Comparison of ENCODE assay signal across 17 cellular contexts in the genomic region with DNA sequence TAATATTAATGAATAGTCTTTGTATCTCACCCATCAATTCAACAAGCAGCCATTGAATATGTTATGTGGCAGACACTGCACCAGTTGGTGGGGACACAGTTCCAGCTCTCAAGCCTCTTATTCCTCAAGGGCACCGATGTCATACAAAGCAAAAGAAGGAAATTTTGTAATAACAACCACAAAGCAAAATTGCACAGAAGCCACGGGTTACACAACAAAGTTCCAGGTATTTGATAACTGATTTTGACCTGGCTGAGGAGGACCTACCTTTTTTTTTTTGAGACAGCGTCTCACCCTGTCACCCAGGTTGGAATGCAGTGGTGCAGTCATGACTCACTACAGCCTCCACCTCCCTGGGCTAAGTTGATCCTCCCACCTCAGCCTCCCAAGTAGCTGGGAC.
DNase-seq lines count a peak whose midpoint lies in the region; ATAC-seq and TF ChIP-seq lines count a peak whose summit lies in the region.
"Had no signal": no experiment of that assay in that cellular context is flagged by ENCODE, and none has a peak within 500 bp of the region (broad histone marks: within the 10 kb centered on the region; RNA-seq: fewer than 3 reads in every experiment).

No MANE protein-coding gene starts in this region.

- peak; percentile 12 for ATAC-seq in upper lobe of right lung
- ATAC-seq in stimulated activated naive B cell treated with anti-CD40 and anti-IgM and Interleukin-4, amounts not matched to agents 10 μg/mL and 1 μg/mL and 100 μg/mL, for 72 hours (replicated peaks), result no peak
- no peak for ATAC-seq in HG02840 (IDR thresholded peaks at IDR 0.05; ENCODE audit: low FRiP score, unreplicated experiment)
- no peak for ATAC-seq in HG03139 (IDR thresholded peaks at IDR 0.05; ENCODE audit: unreplicated experiment)
- ATAC-seq: CD8-positive, alpha-beta T cell had no signal

- H3K27ac Mint-ChIP-seq in stimulated activated naive B cell treated with anti-CD40 and anti-IgM and Interleukin-4, amounts not matched to agents 10 μg/mL and 1 μg/mL and 100 μg/mL, for 72 hours, result no peak overlapping the region
- H3K27ac Mint-ChIP-seq: CD8-positive, alpha-beta T cell; H9 had no signal

- H3K27me3 ChIP-seq in HL-60 (ENCODE audit: insufficient read depth, poor library complexity, severe bottlenecking), result no peaks in the 10 kb centered on the region
- no peaks in the 10 kb centered on the region for H3K27me3 ChIP-seq in esophagus muscularis mucosa
- H3K27me3 ChIP-seq in upper lobe of right lung, result no peaks in the 10 kb centered on the region
- H3K27me3 ChIP-seq: BE2C, SJSA1 had no signal

- no peak for TF ChIP-seq EP300 in esophagus muscularis mucosa (IDR thresholded peaks at IDR 0.05)

- no peak overlapping the region for H3K4me3 ChIP-seq in HL-60 (replicated peaks; ENCODE audit: insufficient read depth, low read length)
- H3K4me3 ChIP-seq in esophagus muscularis mucosa, result no peak overlapping the region
- H3K4me3 ChIP-seq in upper lobe of right lung, result no peak overlapping the region
- H3K4me3 ChIP-seq: SJSA1 had no signal

- no peaks in the 10 kb centered on the region for H3K9me3 ChIP-seq in esophagus muscularis mucosa
- H3K9me3 ChIP-seq in upper lobe of right lung, result no peaks in the 10 kb centered on the region
- H3K9me3 ChIP-seq: BE2C, SJSA1 had no signal

- H3K27ac ChIP-seq in HL-60 (replicated peaks) (no peak overlapping the region), esophagus muscularis mucosa (replicated peaks in 1 of 4) (no peak overlapping the region), upper lobe of right lung (no peak overlapping the region)
- H3K27ac ChIP-seq: RWPE1, SJSA1 had no signal

- no peak overlapping the region for H3K4me3 Mint-ChIP-seq in stimulated activated naive B cell treated with anti-CD40 and anti-IgM and Interleukin-4, amounts not matched to agents 10 μg/mL and 1 μg/mL and 100 μg/mL, for 72 hours
- H3K4me3 Mint-ChIP-seq: CD8-positive, alpha-beta T cell; H9 had no signal

- H3K9me3 Mint-ChIP-seq in stimulated activated naive B cell treated with anti-CD40 and anti-IgM and Interleukin-4, amounts not matched to agents 10 μg/mL and 1 μg/mL and 100 μg/mL, for 72 hours, result peaks cover 0 to 3% of the 10 kb centered on the region in 2 donors
- H3K9me3 Mint-ChIP-seq: CD8-positive, alpha-beta T cell had no signal

- H3K36me3 Mint-ChIP-seq in stimulated activated naive B cell treated with anti-CD40 and anti-IgM and Interleukin-4, amounts not matched to agents 10 μg/mL and 1 μg/mL and 100 μg/mL, for 72 hours, result no peaks in the 10 kb centered on the region
- H3K36me3 Mint-ChIP-seq: CD8-positive, alpha-beta T cell had no signal

- TF ChIP-seq CTCF in HL-60 (IDR thresholded peaks at IDR 0.05; ENCODE audit: insufficient read depth, low read length) (no peak), esophagus muscularis mucosa (IDR thresholded peaks at IDR 0.05) (no peak), upper lobe of right lung (IDR thresholded peaks at IDR 0.05) (no peak)

- no peaks in the 10 kb centered on the region for H3K27me3 Mint-ChIP-seq in stimulated activated naive B cell treated with anti-CD40 and anti-IgM and Interleukin-4, amounts not matched to agents 10 μg/mL and 1 μg/mL and 100 μg/mL, for 72 hours

- H3K36me3 ChIP-seq in esophagus muscularis mucosa (no peaks in the 10 kb centered on the region), upper lobe of right lung (no peaks in the 10 kb centered on the region)
- H3K36me3 ChIP-seq: BE2C, SJSA1 had no signal

- DNase-seq in HL-60 (ENCODE audit: low read depth in 1 of 2, low spot score in 1 of 2) (peak; percentile 65 to 68), NOMO-1 treated with DMSO at 0.1 percent for 48 hours (lab: John Stamatoyannopoulos, UW; ENCODE audit: unreplicated experiment) (peak; percentile 57), esophagus muscularis mucosa (ENCODE audit: extremely low spot score) (peak; percentile 80), upper lobe of right lung (no peak)
- no peak for DNase-seq in stimulated activated naive B cell treated with anti-CD40 and anti-IgM and Interleukin-4, amounts not matched to agents 10 μg/mL and 1 μg/mL and 100 μg/mL, for 72 hours
- DNase-seq: BE2C; CD8-positive, alpha-beta T cell; DMS79 treated with DMSO at 0.1 percent for 48 hours; H9; NCI-H1092; NCI-H146; NCI-H2081 treated with DMSO at 0.1 percent for 48 hours; NCI-H510A had no signal

- H3K4me1 Mint-ChIP-seq in stimulated activated naive B cell treated with anti-CD40 and anti-IgM and Interleukin-4, amounts not matched to agents 10 μg/mL and 1 μg/mL and 100 μg/mL, for 72 hours, result peaks cover 34 to 40% of the 10 kb centered on the region in 2 donors

- H3K4me1 ChIP-seq in esophagus muscularis mucosa, result peaks cover 18 to 39% (median 34%) of the 10 kb centered on the region in 4 donors
- H3K4me1 ChIP-seq in upper lobe of right lung, result peaks cover 24% of the 10 kb centered on the region
- H3K4me1 ChIP-seq: BE2C had no signal

- 75% methylated on average over 3 of the region's 3 CpGs for WGBS in esophagus muscularis mucosa

- intact Hi-C loops in esophagus muscularis mucosa (cut with DNase I), result no loop called here
- intact Hi-C loops in upper lobe of right lung (cut with DNase I), result no loop called here

- TF ChIP-seq POLR2A in esophagus muscularis mucosa (IDR thresholded peaks at IDR 0.05; ENCODE audit: low read depth), result no peak

Comparison
In these comparisons a context has a peak if more than half of its experiments do, and no peak if none do; other contexts are left out.
1. DNase-seq: peak in HL-60 (2 of 2), NOMO-1 treated with DMSO at 0.1 percent for 48 hours (single experiment) and esophagus muscularis mucosa (single experiment); none in upper lobe of right lung (single experiment) and stimulated activated naive B cell treated with anti-CD40 and anti-IgM and Interleukin-4, amounts not matched to agents 10 μg/mL and 1 μg/mL and 100 μg/mL, for 72 hours (single experiment).